In genomic region chr7:134440067-134440466, GRCh38 we compare ENCODE assay signal across 24 cellular contexts.
"Had no signal": no experiment of that assay in that cellular context is flagged by ENCODE, and none has a peak within 500 bp of the region (broad histone marks: within the 10 kb centered on the region; RNA-seq: fewer than 3 reads in every experiment).

No MANE protein-coding gene starts in this region.

- H3K27me3 ChIP-seq: esophagus squamous epithelium, pancreas, right lobe of liver, suprapubic skin, thyroid gland, uterus had no signal

- DNase-seq: effector memory CD8-positive, alpha-beta T cell; esophagus squamous epithelium; foreskin fibroblast; hypothalamus; kidney glomerular epithelial cell; lower lobe of right lung; natural killer cell; pancreas; right lobe of liver; stimulated activated CD4-positive, alpha-beta T cell treated with anti-CD3 and anti-CD28 coated beads, Interleukin-4, amount 100 ng/mL, for 1 hour; stimulated activated CD8-positive, alpha-beta memory T cell treated with anti-CD3 and anti-CD28 coated beads, Interleukin-4, amount 100 ng/mL, for 48 hours; stimulated activated naive CD8-positive, alpha-beta T cell treated with anti-CD3 and anti-CD28 coated beads, Interleukin-15, Interleukin-2, amounts not matched to agents 100 U/mL and 50 U/mL, for 24 hours; thyroid gland; uterus had no signal

- H3K27ac Mint-ChIP-seq: dendritic cell treated with granulocyte-macrophage colony-stimulating factor and Interleukin-4, amounts not matched to agents 40 ng/mL and 50 ng/mL, for 4 days; effector memory CD8-positive, alpha-beta T cell; memory B cell; mesothelial cell of epicardium; natural killer cell; progenitor cell of endocrine pancreas; stimulated activated effector memory CD8-positive, alpha-beta T cell treated with anti-CD3 and anti-CD28 coated beads, Interleukin-12 subunit alpha, Interleukin-12 subunit beta, amount 100 ng/mL, for 72 hours; type B pancreatic cell had no signal

- H3K4me1 ChIP-seq: lower lobe of right lung, pancreas, right lobe of liver, thyroid gland, uterus had no signal

- H3K9me3 Mint-ChIP-seq: effector memory CD8-positive, alpha-beta T cell; stimulated activated effector memory CD8-positive, alpha-beta T cell treated with anti-CD3 and anti-CD28 coated beads, Interleukin-12 subunit alpha, Interleukin-12 subunit beta, amount 100 ng/mL, for 72 hours had no signal

- FAIRE-seq: colon, islet of Langerhans, pancreas had no signal

- H3K4me3 Mint-ChIP-seq: dendritic cell treated with granulocyte-macrophage colony-stimulating factor and Interleukin-4, amounts not matched to agents 40 ng/mL and 50 ng/mL, for 4 days; effector memory CD8-positive, alpha-beta T cell; memory B cell; mesothelial cell of epicardium; natural killer cell; neural crest cell; stimulated activated effector memory CD8-positive, alpha-beta T cell treated with anti-CD3 and anti-CD28 coated beads, Interleukin-12 subunit alpha, Interleukin-12 subunit beta, amount 100 ng/mL, for 72 hours; type B pancreatic cell had no signal

- H3K36me3 ChIP-seq: uterus had no signal

- H3K27ac ChIP-seq: esophagus squamous epithelium, lower lobe of right lung, pancreas, right lobe of liver, suprapubic skin, thyroid gland, uterus had no signal

- H3K4me3 ChIP-seq: esophagus squamous epithelium, lower lobe of right lung, pancreas, right lobe of liver, suprapubic skin, thyroid gland, uterus had no signal

- H3K9me3 ChIP-seq: pancreas, right lobe of liver, suprapubic skin, thyroid gland, uterus had no signal

- H3K27me3 Mint-ChIP-seq: dendritic cell treated with granulocyte-macrophage colony-stimulating factor and Interleukin-4, amounts not matched to agents 40 ng/mL and 50 ng/mL, for 4 days; effector memory CD8-positive, alpha-beta T cell; memory B cell; type B pancreatic cell had no signal

- H3K4me1 Mint-ChIP-seq: memory B cell; natural killer cell; neural crest cell; stimulated activated effector memory CD8-positive, alpha-beta T cell treated with anti-CD3 and anti-CD28 coated beads, Interleukin-12 subunit alpha, Interleukin-12 subunit beta, amount 100 ng/mL, for 72 hours had no signal
